Comparison of ENCODE assay signal across 16 cellular contexts in genomic region chr11:74639533-74639932, GRCh38.
"Had no signal": no experiment of that assay in that cellular context is flagged by ENCODE, and none has a peak within 500 bp of the region (broad histone marks: within the 10 kb centered on the region; RNA-seq: fewer than 3 reads in every experiment).

No MANE protein-coding gene starts in this region.

- H3K4me1 Mint-ChIP-seq: activated T-helper 17 cell treated with anti-CD3 and anti-CD28 coated beads, Interleukin-2, amount 50 U/mL, for 72 hours; T-cell had no signal

- H3K4me3 ChIP-seq: prostate gland, thoracic aorta had no signal

- H3K9me3 ChIP-seq: prostate gland, thoracic aorta had no signal

- H3K27ac Mint-ChIP-seq: activated CD8-positive, alpha-beta T cell treated with anti-CD3 and anti-CD28 coated beads for 36 hours; activated naive CD4-positive, alpha-beta T cell treated with anti-CD3 and anti-CD28 coated beads, Interleukin-2, amount 10 ng/mL, durations not matched to agents 7 days and 5 days; activated T-helper 17 cell treated with anti-CD3 and anti-CD28 coated beads, Interleukin-2, amount 50 U/mL, for 72 hours; dendritic cell treated with granulocyte-macrophage colony-stimulating factor and Interleukin-4, amounts not matched to agents 40 ng/mL and 50 ng/mL, for 4 days; stimulated activated naive CD8-positive, alpha-beta T cell treated with anti-CD3 and anti-CD28 coated beads, Interleukin-15, Interleukin-2, amounts not matched to agents 100 ng/mL and 50 ng/mL, for 24 hours; T-cell had no signal

- H3K4me3 Mint-ChIP-seq: activated CD8-positive, alpha-beta T cell treated with anti-CD3 and anti-CD28 coated beads for 36 hours; activated naive CD4-positive, alpha-beta T cell treated with anti-CD3 and anti-CD28 coated beads, Interleukin-2, amount 10 ng/mL, durations not matched to agents 7 days and 5 days; activated T-helper 17 cell treated with anti-CD3 and anti-CD28 coated beads, Interleukin-2, amount 50 U/mL, for 72 hours; dendritic cell treated with granulocyte-macrophage colony-stimulating factor and Interleukin-4, amounts not matched to agents 40 ng/mL and 50 ng/mL, for 4 days; naive thymus-derived CD8-positive, alpha-beta T cell; stimulated activated naive CD8-positive, alpha-beta T cell treated with anti-CD3 and anti-CD28 coated beads, Interleukin-15, Interleukin-2, amounts not matched to agents 100 ng/mL and 50 ng/mL, for 24 hours; T-cell had no signal

- H3K9me3 Mint-ChIP-seq: activated CD8-positive, alpha-beta T cell treated with anti-CD3 and anti-CD28 coated beads for 36 hours; activated naive CD4-positive, alpha-beta T cell treated with anti-CD3 and anti-CD28 coated beads, Interleukin-2, amount 10 ng/mL, durations not matched to agents 7 days and 5 days; activated T-helper 17 cell treated with anti-CD3 and anti-CD28 coated beads, Interleukin-2, amount 50 U/mL, for 72 hours; dendritic cell treated with granulocyte-macrophage colony-stimulating factor and Interleukin-4, amounts not matched to agents 40 ng/mL and 50 ng/mL, for 4 days; naive thymus-derived CD8-positive, alpha-beta T cell; stimulated activated naive CD8-positive, alpha-beta T cell treated with anti-CD3 and anti-CD28 coated beads, Interleukin-15, Interleukin-2, amounts not matched to agents 100 ng/mL and 50 ng/mL, for 24 hours; T-cell had no signal

- ATAC-seq: activated CD8-positive, alpha-beta T cell treated with anti-CD3 and anti-CD28 coated beads for 36 hours; activated T-helper 17 cell treated with anti-CD3 and anti-CD28 coated beads, Interleukin-2, amount 50 U/mL, for 72 hours; naive thymus-derived CD8-positive, alpha-beta T cell; T-cell had no signal

- FAIRE-seq: urothelium cell line had no signal

- H3K27me3 Mint-ChIP-seq: activated CD8-positive, alpha-beta T cell treated with anti-CD3 and anti-CD28 coated beads for 36 hours; activated naive CD4-positive, alpha-beta T cell treated with anti-CD3 and anti-CD28 coated beads, Interleukin-2, amount 10 ng/mL, durations not matched to agents 7 days and 5 days; activated T-helper 17 cell treated with anti-CD3 and anti-CD28 coated beads, Interleukin-2, amount 50 U/mL, for 72 hours; dendritic cell treated with granulocyte-macrophage colony-stimulating factor and Interleukin-4, amounts not matched to agents 40 ng/mL and 50 ng/mL, for 4 days; naive thymus-derived CD8-positive, alpha-beta T cell; stimulated activated naive CD8-positive, alpha-beta T cell treated with anti-CD3 and anti-CD28 coated beads, Interleukin-15, Interleukin-2, amounts not matched to agents 100 ng/mL and 50 ng/mL, for 24 hours; T-cell had no signal

- H3K27ac ChIP-seq: prostate gland, thoracic aorta, VCaP had no signal

- DNase-seq: activated CD8-positive, alpha-beta memory T cell treated with anti-CD3 and anti-CD28 coated beads, Interleukin-2, amount 50 U/mL, for 4 hours; activated CD8-positive, alpha-beta T cell treated with anti-CD3 and anti-CD28 coated beads for 36 hours; activated naive CD4-positive, alpha-beta T cell treated with anti-CD3 and anti-CD28 coated beads, Interleukin-2, amount 10 ng/mL, durations not matched to agents 7 days and 5 days; naive thymus-derived CD8-positive, alpha-beta T cell; nucleus accumbens; stimulated activated CD4-positive, alpha-beta T cell treated with anti-CD3 and anti-CD28 coated beads, Interleukin-4, amount 100 ng/mL, for 1 hour; stimulated activated CD8-positive, alpha-beta memory T cell treated with anti-CD3 and anti-CD28 coated beads, Interleukin-4, amount 100 ng/mL, for 48 hours; T-cell; T1000 had no signal

- H3K4me1 ChIP-seq: prostate gland had no signal

- H3K36me3 ChIP-seq: prostate gland, thoracic aorta had no signal
